Comparison of ENCODE assay signal across 8 cellular contexts in genomic region chr9:87725900-87726709, GRCh38. TPM values are rescaled to one million over a fixed set of nuclear protein-coding genes. Genes with fewer than 3 reads are reported as not detected.
DNase-seq lines count a peak whose midpoint lies in the region; ATAC-seq, FAIRE-seq and TF ChIP-seq lines count a peak whose summit lies in the region.

Gene CTSL, plus strand, starts transcription at chr9:87726119. Its CDS starts 1,485 bp downstream, at chr9:87727604.

- intact Hi-C loops in left ventricle myocardium inferior (cut with micrococcal nuclease): no loop called here
- intact Hi-C loops in pancreas (cut with DNase I): no loop called here

- peak within 1 kb of the TSS; percentile 99 for H3K27ac ChIP-seq in left ventricle myocardium inferior (replicated peaks)
- peak within 1 kb of the TSS; percentile 68 to 93 (median 88) for H3K27ac ChIP-seq in pancreas
- peak within 1 kb of the TSS; percentile 90 to 99 (median 94) for H3K27ac ChIP-seq in upper lobe of left lung

- TF ChIP-seq POLR2A in upper lobe of left lung (IDR thresholded peaks at IDR 0.05): peak in 3 of 4 donors; percentile 56 to 97 (median 84)

- FAIRE-seq in pancreas (lab: Jason Lieb, UNC): no peak

- peaks cover 3% of the 10 kb centered on the region for H3K36me3 Mint-ChIP-seq in T-helper 1 cell treated with Interleukin-12 subunit alpha and Interleukin-12 subunit beta and Interleukin-4 antibody, amounts not matched to agents 30 μg/mL and 1 μg/mL, for 36 hours (ENCODE audit: low read depth)

- peaks cover 51% of the 10 kb centered on the region for H3K27me3 Mint-ChIP-seq in T-helper 1 cell treated with Interleukin-12 subunit alpha and Interleukin-12 subunit beta and Interleukin-4 antibody, amounts not matched to agents 30 μg/mL and 1 μg/mL, for 36 hours (ENCODE audit: low read depth)

- no peaks in the 10 kb centered on the region for H3K9me3 Mint-ChIP-seq in T-helper 1 cell treated with Interleukin-12 subunit alpha and Interleukin-12 subunit beta and Interleukin-4 antibody, amounts not matched to agents 30 μg/mL and 1 μg/mL, for 36 hours

- 0 to 1% methylated on average over 67 of the region's 67 CpGs for WGBS in pancreas, 2 donors
- 1% methylated on average over 22 to 27 of the region's 67 CpGs for WGBS in upper lobe of left lung, 2 donors

- peak within 1 kb of the TSS; percentile 70 for H3K4me3 ChIP-seq in astrocyte of the cerebellum (ENCODE audit: low read depth, low read length)
- peak within 1 kb of the TSS; percentile 90 for H3K4me3 ChIP-seq in left ventricle myocardium inferior
- peak within 1 kb of the TSS; percentile 51 to 68 (median 58) for H3K4me3 ChIP-seq in pancreas
- H3K4me3 ChIP-seq in upper lobe of left lung: peak within 1 kb of the TSS; percentile 34 to 75 (median 62)

- no peaks in the 10 kb centered on the region for H3K27me3 ChIP-seq in left ventricle myocardium inferior (ENCODE audit: low read depth)
- no peaks in the 10 kb centered on the region for H3K27me3 ChIP-seq in pancreas
- H3K27me3 ChIP-seq in upper lobe of left lung: no peaks in the 10 kb centered on the region

- H3K27ac Mint-ChIP-seq in T-helper 1 cell treated with Interleukin-12 subunit alpha and Interleukin-12 subunit beta and Interleukin-4 antibody, amounts not matched to agents 30 μg/mL and 1 μg/mL, for 36 hours: peak within 1 kb of the TSS; percentile 52

- in situ Hi-C loops in KBM-7 (cut with MboI; ENCODE audit: low pct_unique_long_range_greater_than_20kb, low sequenced_read_pairs) (no loop called here), astrocyte of the cerebellum (cut with HindIII; ENCODE audit: low sequenced_read_pairs) (no loop called here)

- TF ChIP-seq CTCF in astrocyte of the cerebellum (IDR thresholded peaks at IDR 0.05; ENCODE audit: low read depth, low read length, missing control alignments): no peak
- TF ChIP-seq CTCF in left ventricle myocardium inferior (IDR thresholded peaks at IDR 0.05; ENCODE audit: borderline replicate concordance): peak; percentile 33
- no peak for TF ChIP-seq CTCF in pancreas (IDR thresholded peaks at IDR 0.05)
- peak in 5 of 6 experiments; percentile 8 to 59 (median 47) for TF ChIP-seq CTCF in upper lobe of left lung (IDR thresholded peaks at IDR 0.05)

- peak in 1 of 4 donors; percentile 3 for TF ChIP-seq EP300 in upper lobe of left lung (IDR thresholded peaks at IDR 0.05)

- peaks cover 4% of the 10 kb centered on the region for H3K4me1 Mint-ChIP-seq in T-helper 1 cell treated with Interleukin-12 subunit alpha and Interleukin-12 subunit beta and Interleukin-4 antibody, amounts not matched to agents 30 μg/mL and 1 μg/mL, for 36 hours (ENCODE audit: low read depth)

- no peaks in the 10 kb centered on the region for H3K9me3 ChIP-seq in left ventricle myocardium inferior (replicated peaks)
- no peaks in the 10 kb centered on the region for H3K9me3 ChIP-seq in pancreas
- H3K9me3 ChIP-seq in upper lobe of left lung: no peaks in the 10 kb centered on the region

- ATAC-seq in pancreas (peak; percentile 91 to 95 (median 93)), upper lobe of left lung (ENCODE audit: low FRiP score in 2 of 2) (peak; percentile 94 to 97), HG02623 (IDR thresholded peaks at IDR 0.05; ENCODE audit: unreplicated experiment) (no peak)

- H3K4me1 ChIP-seq in left ventricle myocardium inferior (peaks cover 56% of the 10 kb centered on the region), pancreas (peaks cover 0 to 10% (median 8%) of the 10 kb centered on the region in 3 donors), upper lobe of left lung (peaks cover 7 to 17% (median 10%) of the 10 kb centered on the region in 4 donors)

- H3K36me3 ChIP-seq in left ventricle myocardium inferior (peaks cover 39% of the 10 kb centered on the region), pancreas (peaks cover 0 to 9% (median 0%) of the 10 kb centered on the region in 3 donors), upper lobe of left lung (peaks cover 4 to 33% (median 13%) of the 10 kb centered on the region in 4 donors)

- DNase-seq in D341Med (ENCODE audit: low spot score): peak; percentile 34
- DNase-seq in KBM-7: peak; percentile 62
- no peak for DNase-seq in astrocyte of the cerebellum (ENCODE audit: low read depth)
- peak; percentile 97 for DNase-seq in left ventricle myocardium inferior
- peak; percentile 81 to 94 (median 88) for DNase-seq in pancreas
- peak; percentile 92 to 97 for DNase-seq in upper lobe of left lung

- H3K4me3 Mint-ChIP-seq in T-helper 1 cell treated with Interleukin-12 subunit alpha and Interleukin-12 subunit beta and Interleukin-4 antibody, amounts not matched to agents 30 μg/mL and 1 μg/mL, for 36 hours: peak within 1 kb of the TSS; percentile 81

RNA-seq across cellular contexts. Expression of gene CTSL, which starts in this region (rescaled TPM):
- total RNA-seq in left ventricle myocardium inferior (116 TPM), pancreas (10 to 100 TPM; 37.6 to 67.7 (median 42.6) TPM), upper lobe of left lung (100 to 1,000 TPM in 4 of 6 donors, 10 to 100 TPM in 2; 71.4 to 198 (median 144) TPM)
- 10 to 100 TPM; 33.8 to 64.1 TPM for polyA plus RNA-seq in pancreas

Comparison
In these comparisons a context has a peak if more than half of its experiments do, and no peak if none do; other contexts are left out.
1. CTCF ChIP-seq: peak in left ventricle myocardium inferior (single experiment) and upper lobe of left lung (5 of 6); none in astrocyte of the cerebellum (single experiment) and pancreas (0 of 4).
2. Peak in every context shown above with its lines, with median percentiles within 50 percentile points of each other: H3K4me3 ChIP-seq and H3K27ac ChIP-seq.